Comparison of ENCODE assay signal across 9 cellular contexts in genomic region chr2:237128026-237128703, GRCh38.
DNase-seq lines count a peak whose midpoint lies in the region; ATAC-seq lines count a peak whose summit lies in the region.
"Had no signal": no experiment of that assay in that cellular context is flagged by ENCODE, and none has a peak within 500 bp of the region (broad histone marks: within the 10 kb centered on the region; RNA-seq: fewer than 3 reads in every experiment).

No MANE protein-coding gene starts in this region.

- intact Hi-C loops in head of caudate nucleus (cut with DNase I), result no loop called here

- no peak overlapping the region for H3K4me3 ChIP-seq in skeletal muscle cell (ENCODE audit: low read depth, low read length)

- ATAC-seq in GM21825 (IDR thresholded peaks at IDR 0.05; ENCODE audit: unreplicated experiment) (no peak), GM18498 (IDR thresholded peaks at IDR 0.05; ENCODE audit: unreplicated experiment) (no peak)

- DNase-seq in SIG-M5 treated with dmso at 0.1 percent for 504 hours (lab: John Stamatoyannopoulos, UW; ENCODE audit: unreplicated experiment) (peak; percentile 35), SIG-M5 (lab: John Stamatoyannopoulos, UW) (no peak), head of caudate nucleus (peak; percentile 17 to 93 (median 76)), skeletal muscle cell (ENCODE audit: low read depth) (peak; percentile 99), COR-L47 (lab: John Stamatoyannopoulos, UW) (no peak)
- DNase-seq in activated CD8-positive, alpha-beta memory T cell treated with anti-CD3 and anti-CD28 coated beads, Interleukin-2, amount 50 U/mL, for 48 hours, result peak; percentile 71
- DNase-seq: activated B cell treated with CpG ODN at 0.5 μM for 24 hours had no signal

Comparison
In these comparisons a context has a peak if more than half of its experiments do, and no peak if none do; other contexts are left out.
1. DNase-seq: peak in SIG-M5 treated with dmso at 0.1 percent for 504 hours (single experiment), activated CD8-positive, alpha-beta memory T cell treated with anti-CD3 and anti-CD28 coated beads, Interleukin-2, amount 50 U/mL, for 48 hours (single experiment), head of caudate nucleus (42 of 42) and skeletal muscle cell (single experiment); none in SIG-M5 (single experiment) and COR-L47 (single experiment).